Comparison of ENCODE assay signal across 13 cellular contexts in genomic region chr13:69970521-69970920, GRCh38.
DNase-seq lines count a peak whose midpoint lies in the region; TF ChIP-seq lines count a peak whose summit lies in the region.
"Had no signal": no experiment of that assay in that cellular context is flagged by ENCODE, and none has a peak within 500 bp of the region (broad histone marks: within the 10 kb centered on the region; RNA-seq: fewer than 3 reads in every experiment).

No MANE protein-coding gene starts in this region.

- H3K27ac ChIP-seq in RWPE1 (no peak overlapping the region), smooth muscle cell (ENCODE audit: low read depth) (peak overlapping the region; percentile 61)
- H3K27ac ChIP-seq: 22Rv1, HL-60 had no signal

- no peaks in the 10 kb centered on the region for H3K79me2 ChIP-seq in smooth muscle cell (ENCODE audit: low read depth)

- no peaks in the 10 kb centered on the region for H3K27me3 ChIP-seq in smooth muscle cell (ENCODE audit: low read depth)

- WGBS in smooth muscle cell (ENCODE audit: low lambda C conversion rate): 2% methylated on average over 2 of the region's 2 CpGs

- CTCF ChIA-PET in RWPE1 (lab: Yijun Ruan, JAX): interaction anchor here (0.7 kb wide), 1 partner anchor 11 kb away, joined by 3 read pairs; no protein-coding TSS in a partner anchor

- POLR2A ChIA-PET in RWPE1 (lab: Yijun Ruan, JAX; ENCODE audit: low non-redundant PET): no interaction called here

- no peaks in the 10 kb centered on the region for H3K36me3 ChIP-seq in smooth muscle cell (ENCODE audit: low read depth)

- no peaks in the 10 kb centered on the region for H3F3A ChIP-seq in smooth muscle cell (ENCODE audit: low read depth)

- DNase-seq in DMS53 (lab: John Stamatoyannopoulos, UW) (peak; percentile 0), DMS53 treated with DMSO at 0.1 percent for 48 hours (lab: John Stamatoyannopoulos, UW; ENCODE audit: unreplicated experiment) (no peak), RWPE1 (ENCODE audit: low spot score) (peak; percentile 5), epithelial cell of proximal tubule (ENCODE audit: low read depth) (peak; percentile 16), smooth muscle cell (lab: John Stamatoyannopoulos, UW; ENCODE audit: unreplicated experiment) (no peak), GF-D8 (lab: John Stamatoyannopoulos, UW) (no peak), mesenteric fat pad (ENCODE audit: low spot score) (no peak), HCEC 1CT (no peak)
- DNase-seq: amniotic stem cell, hippocampal formation, NCI-H82 had no signal

- H4K20me1 ChIP-seq in smooth muscle cell (ENCODE audit: low read depth): no peaks in the 10 kb centered on the region

- peak overlapping the region; percentile 42 for H3K4me2 ChIP-seq in smooth muscle cell

- no peaks in the 10 kb centered on the region for H3K9me3 ChIP-seq in smooth muscle cell (replicated peaks; ENCODE audit: low read depth)

- H3K4me1 ChIP-seq in smooth muscle cell (ENCODE audit: low read depth): no peaks in the 10 kb centered on the region

- H2AFZ ChIP-seq in smooth muscle cell (ENCODE audit: low read depth): peak overlapping the region; percentile 79

- no peak overlapping the region for H3K9ac ChIP-seq in smooth muscle cell (ENCODE audit: low read depth)

- no peak overlapping the region for H3K4me3 ChIP-seq in epithelial cell of proximal tubule (ENCODE audit: low read depth, low read length)
- no peak overlapping the region for H3K4me3 ChIP-seq in smooth muscle cell

- TF ChIP-seq CTCF in RWPE1 (conservative IDR thresholded peaks at IDR 0.05; ENCODE audit: low read depth): no peak
- no peak for TF ChIP-seq CTCF in epithelial cell of proximal tubule (conservative IDR thresholded peaks at IDR 0.05; ENCODE audit: low read depth, low read length)
- TF ChIP-seq CTCF in smooth muscle cell (IDR thresholded peaks at IDR 0.05; ENCODE audit: borderline replicate concordance, insufficient read depth, poor library complexity, severe bottlenecking): no peak

Comparison
In these comparisons a context has a peak if more than half of its experiments do, and no peak if none do; other contexts are left out.
1. DNase-seq: peak in DMS53 (single experiment), RWPE1 (single experiment) and epithelial cell of proximal tubule (single experiment); none in DMS53 treated with DMSO at 0.1 percent for 48 hours (single experiment), smooth muscle cell (single experiment), GF-D8 (single experiment), mesenteric fat pad (single experiment) and HCEC 1CT (single experiment).